ENCODE assay signal across 1 cellular context in the genomic region with DNA sequence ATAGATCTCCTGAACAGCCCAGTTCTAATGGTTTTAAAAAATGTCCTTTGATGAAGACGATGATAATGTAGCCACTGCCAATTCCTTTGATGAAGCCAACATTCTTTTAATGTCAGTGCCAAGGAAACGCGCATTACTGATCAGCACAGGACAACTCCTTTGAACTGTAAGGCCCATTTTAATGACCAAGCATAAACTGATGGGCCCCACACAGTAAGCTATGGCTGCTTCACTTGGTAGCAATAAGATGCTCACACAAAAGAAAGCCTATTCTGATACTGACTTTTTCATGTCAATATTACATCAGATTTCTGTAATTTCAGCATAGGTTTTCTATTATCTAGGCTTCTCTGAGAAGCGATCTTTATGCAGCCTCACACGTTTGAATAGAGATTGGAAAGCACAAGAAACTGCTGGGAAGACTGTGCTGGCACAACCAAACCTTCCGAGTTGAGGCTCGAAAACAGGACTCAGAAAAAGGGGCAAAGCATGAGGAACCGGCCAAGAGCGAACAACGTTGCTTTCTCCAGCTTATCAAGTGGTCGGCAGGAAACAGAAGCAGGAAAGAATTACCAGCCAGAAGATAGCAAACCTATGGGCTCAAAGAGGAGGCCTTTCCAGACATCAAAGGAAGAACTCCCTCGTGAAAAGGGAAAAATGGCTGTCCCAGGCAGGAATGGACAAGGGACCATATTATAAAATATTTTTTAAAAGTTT.
A peak's percentile ranks its signal among the peaks of the same experiment; 100 is the strongest.
TF ChIP-seq lines count a peak whose summit lies in the region.

No MANE protein-coding gene starts in this region.

TF ChIP-seq in HEK293, 187 proteins besides CTCF, POLR2A, EP300 and RAD21 (continued from another document):
- TF ChIP-seq, protein P1, sequence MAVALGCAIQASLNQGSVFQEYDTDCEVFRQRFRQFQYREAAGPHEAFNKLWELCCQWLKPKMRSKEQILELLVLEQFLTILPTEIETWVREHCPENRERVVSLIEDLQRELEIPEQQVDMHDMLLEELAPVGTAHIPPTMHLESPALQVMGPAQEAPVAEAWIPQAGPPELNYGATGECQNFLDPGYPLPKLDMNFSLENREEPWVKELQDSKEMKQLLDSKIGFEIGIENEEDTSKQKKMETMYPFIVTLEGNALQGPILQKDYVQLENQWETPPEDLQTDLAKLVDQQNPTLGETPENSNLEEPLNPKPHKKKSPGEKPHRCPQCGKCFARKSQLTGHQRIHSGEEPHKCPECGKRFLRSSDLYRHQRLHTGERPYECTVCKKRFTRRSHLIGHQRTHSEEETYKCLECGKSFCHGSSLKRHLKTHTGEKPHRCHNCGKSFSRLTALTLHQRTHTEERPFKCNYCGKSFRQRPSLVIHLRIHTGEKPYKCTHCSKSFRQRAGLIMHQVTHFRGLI (tag by site-specific recombination; IDR thresholded peaks at IDR 0.05): no peak
- TF ChIP-seq ZNF391 (tag by site-specific recombination; IDR thresholded peaks at IDR 0.05; ENCODE audit: borderline replicate concordance, low read depth) (no peak), ZNF830 (tag by site-specific recombination; IDR thresholded peaks at IDR 0.05; ENCODE audit: low read depth) (no peak), YY2 (tag by site-specific recombination; IDR thresholded peaks at IDR 0.05) (no peak), OSR2 (tag by site-specific recombination; IDR thresholded peaks at IDR 0.05) (no peak), ZNF701 (tag by site-specific recombination; IDR thresholded peaks at IDR 0.05) (no peak), ZFP69B (tag by site-specific recombination; IDR thresholded peaks at IDR 0.05) (0 out of 2 replicates have a peak, but pooled peaks have one; percentile 58), ZNF776 (tag by site-specific recombination; IDR thresholded peaks at IDR 0.05; ENCODE audit: borderline replicate concordance) (no peak), ZNF184 (tag by site-specific recombination; IDR thresholded peaks at IDR 0.05) (no peak), ZNF133 (tag by site-specific recombination; IDR thresholded peaks at IDR 0.05) (no peak), ZNF585B (tag by site-specific recombination; IDR thresholded peaks at IDR 0.05) (no peak)
- TF ChIP-seq, protein P2, sequence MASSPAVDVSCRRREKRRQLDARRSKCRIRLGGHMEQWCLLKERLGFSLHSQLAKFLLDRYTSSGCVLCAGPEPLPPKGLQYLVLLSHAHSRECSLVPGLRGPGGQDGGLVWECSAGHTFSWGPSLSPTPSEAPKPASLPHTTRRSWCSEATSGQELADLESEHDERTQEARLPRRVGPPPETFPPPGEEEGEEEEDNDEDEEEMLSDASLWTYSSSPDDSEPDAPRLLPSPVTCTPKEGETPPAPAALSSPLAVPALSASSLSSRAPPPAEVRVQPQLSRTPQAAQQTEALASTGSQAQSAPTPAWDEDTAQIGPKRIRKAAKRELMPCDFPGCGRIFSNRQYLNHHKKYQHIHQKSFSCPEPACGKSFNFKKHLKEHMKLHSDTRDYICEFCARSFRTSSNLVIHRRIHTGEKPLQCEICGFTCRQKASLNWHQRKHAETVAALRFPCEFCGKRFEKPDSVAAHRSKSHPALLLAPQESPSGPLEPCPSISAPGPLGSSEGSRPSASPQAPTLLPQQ (tag by site-specific recombination; IDR thresholded peaks at IDR 0.05): peak; percentile 65; the same call in 1 of the 2 replicates
- TF ChIP-seq, protein P3, sequence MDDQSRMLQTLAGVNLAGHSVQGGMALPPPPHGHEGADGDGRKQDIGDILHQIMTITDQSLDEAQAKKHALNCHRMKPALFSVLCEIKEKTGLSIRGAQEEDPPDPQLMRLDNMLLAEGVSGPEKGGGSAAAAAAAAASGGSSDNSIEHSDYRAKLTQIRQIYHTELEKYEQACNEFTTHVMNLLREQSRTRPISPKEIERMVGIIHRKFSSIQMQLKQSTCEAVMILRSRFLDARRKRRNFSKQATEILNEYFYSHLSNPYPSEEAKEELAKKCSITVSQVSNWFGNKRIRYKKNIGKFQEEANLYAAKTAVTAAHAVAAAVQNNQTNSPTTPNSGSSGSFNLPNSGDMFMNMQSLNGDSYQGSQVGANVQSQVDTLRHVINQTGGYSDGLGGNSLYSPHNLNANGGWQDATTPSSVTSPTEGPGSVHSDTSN (CRISPR knock-in tag; IDR thresholded peaks at IDR 0.05): no peak
